ENCODE assay signal across 15 cellular contexts in the genomic region with DNA sequence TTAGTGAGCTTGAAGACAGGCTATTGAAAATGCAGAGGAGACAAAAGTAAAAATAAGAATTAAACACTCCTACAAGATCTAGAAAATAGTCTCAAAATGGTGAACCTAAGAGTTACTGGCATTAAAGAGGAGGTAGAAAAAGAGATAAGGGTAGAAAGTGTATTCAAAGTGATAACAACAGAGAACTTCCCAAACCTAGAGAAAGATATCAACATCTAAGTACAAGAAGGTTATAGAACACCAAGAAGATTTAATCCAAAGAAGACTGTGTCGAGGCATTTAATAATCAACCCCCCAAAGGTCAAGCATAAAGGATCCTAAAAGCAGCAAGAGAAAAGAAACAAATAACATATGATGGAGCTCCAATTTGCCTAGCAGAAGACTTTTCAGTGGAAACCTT. TPM values are rescaled to one million over a fixed set of nuclear protein-coding genes. Genes with fewer than 3 reads are reported as not detected.
DNase-seq lines count a peak whose midpoint lies in the region; ATAC-seq, FAIRE-seq and TF ChIP-seq lines count a peak whose summit lies in the region.
"Had no signal": no experiment of that assay in that cellular context is flagged by ENCODE, and none has a peak within 500 bp of the region (broad histone marks: within the 10 kb centered on the region; RNA-seq: fewer than 3 reads in every experiment).

No MANE protein-coding gene starts in this region.

- H3K27me3 ChIP-seq in GM12878 (replicated peaks in 1 of 2; ENCODE audit: control insufficient read depth in 2 of 2, insufficient read depth in 2 of 2, low read length in 1 of 2) (no peaks in the 10 kb centered on the region), endodermal cell (ENCODE audit: control insufficient read depth, insufficient read depth, low read length, poor library complexity, severe bottlenecking) (no peaks in the 10 kb centered on the region)
- H3K27me3 ChIP-seq: BLaER1 treated with 17β-estradiol and CSF1 and Interleukin-3, amounts not matched to agents 10 nM and 100 nM had no signal

- H3K36me3 ChIP-seq in GM12878 (ENCODE audit: control insufficient read depth in 2 of 2, insufficient read depth in 2 of 2, low read length in 1 of 2), result peaks cover 12 to 13% of the 10 kb centered on the region in 2 experiments
- peaks cover 83% of the 10 kb centered on the region for H3K36me3 ChIP-seq in endodermal cell (ENCODE audit: control insufficient read depth, insufficient read depth, low read length)
- H3K36me3 ChIP-seq in OCI-LY7 (ENCODE audit: insufficient read depth, low read length), result peaks cover 96% of the 10 kb centered on the region

- no peaks in the 10 kb centered on the region for H3K27me3 Mint-ChIP-seq in natural killer cell (ENCODE audit: low read depth in 2 of 2)
- H3K27me3 Mint-ChIP-seq in natural killer cell treated with Interleukin-12 subunit alpha and Interleukin-12 subunit beta and Interleukin-15 and Interleukin-18, amount 100 ng/mL, for 72 hours, result no peaks in the 10 kb centered on the region
- no peaks in the 10 kb centered on the region for H3K27me3 Mint-ChIP-seq in endodermal cell (ENCODE audit: insufficient read depth)
- H3K27me3 Mint-ChIP-seq: CD4-positive, CD25-positive, alpha-beta regulatory T cell had no signal

- no peak overlapping the region for H2AFZ ChIP-seq in GM12878 (ENCODE audit: control insufficient read depth, low read depth, low read length)
- no peak overlapping the region for H2AFZ ChIP-seq in OCI-LY7 (ENCODE audit: low read length)

- H3K27ac ChIP-seq in GM12878 (ENCODE audit: control insufficient read depth, insufficient read depth), result no peak overlapping the region
- H3K27ac ChIP-seq in endodermal cell (ENCODE audit: low read depth, low read length), result no peak overlapping the region
- no peak overlapping the region for H3K27ac ChIP-seq in OCI-LY7 (ENCODE audit: low read depth, low read length, poor library complexity, severe bottlenecking)
- H3K27ac ChIP-seq: BLaER1 treated with 17β-estradiol and CSF1 and Interleukin-3, amounts not matched to agents 10 nM and 100 nM had no signal

- H3K9ac ChIP-seq in GM12878 (ENCODE audit: control insufficient read depth, insufficient read depth, low read length) (no peak overlapping the region), endodermal cell (ENCODE audit: extremely low read depth, low read length, poor library complexity, severe bottlenecking) (no peak overlapping the region)
- H3K9ac ChIP-seq: BLaER1 treated with 17β-estradiol and CSF1 and Interleukin-3, amounts not matched to agents 10 nM and 100 nM had no signal

- 100% methylated on average over 1 of the region's 1 CpG for WGBS in GM12878 (ENCODE audit: insufficient coverage, insufficient replicate concordance, low lambda C conversion rate, missing lambda C conversion rate)
- WGBS in endodermal cell (ENCODE audit: insufficient coverage in 1 of 2, insufficient read length in 1 of 2), 2 experiments, result 94% methylated on average over 1 of the region's 1 CpG; no CpG with 5 or more reads in 1 of the 2 experiments

- H3K4me3 ChIP-seq in GM12878 (no peak overlapping the region), endodermal cell (ENCODE audit: low read length) (peak overlapping the region; percentile 5), OCI-LY7 (ENCODE audit: low read depth, low read length, poor library complexity, severe bottlenecking) (no peak overlapping the region)
- H3K4me3 ChIP-seq: BLaER1 treated with 17β-estradiol and CSF1 and Interleukin-3, amounts not matched to agents 10 nM and 100 nM had no signal

- no peaks in the 10 kb centered on the region for H3K36me3 Mint-ChIP-seq in natural killer cell
- H3K36me3 Mint-ChIP-seq in natural killer cell treated with Interleukin-12 subunit alpha and Interleukin-12 subunit beta and Interleukin-15 and Interleukin-18, amount 100 ng/mL, for 72 hours, result peaks cover 45% of the 10 kb centered on the region
- H3K36me3 Mint-ChIP-seq in endodermal cell (ENCODE audit: low read depth), result peaks cover 77% of the 10 kb centered on the region

- no peak for TF ChIP-seq CTCF in natural killer cell (IDR thresholded peaks at IDR 0.05)
- no peak for TF ChIP-seq CTCF in GM12878 (IDR thresholded peaks at IDR 0.05 in 2 of 3, conservative IDR thresholded peaks at IDR 0.05 in 1 of 3; ENCODE audit: control insufficient read depth in 2 of 3, extremely low read depth in 1 of 3, insufficient read depth in 1 of 3, low read depth in 3 of 3, low read length in 3 of 3)
- TF ChIP-seq CTCF in endodermal cell (conservative IDR thresholded peaks at IDR 0.05), result no peak
- no peak for TF ChIP-seq CTCF in OCI-LY7 (conservative IDR thresholded peaks at IDR 0.05; ENCODE audit: low read length)

- TF ChIP-seq RAD21 in GM12878 (IDR thresholded peaks at IDR 0.05; ENCODE audit: insufficient read depth, low read depth, low read length), result no peak

- ATAC-seq in natural killer cell (no peak), GM12878 (no peak)
- ATAC-seq in natural killer cell treated with Interleukin-12 subunit alpha and Interleukin-12 subunit beta and Interleukin-15 and Interleukin-18, amount 100 ng/mL, for 72 hours, result no peak
- ATAC-seq: HCT116 had no signal

- TF ChIP-seq EP300 in GM12878 (IDR thresholded peaks at IDR 0.05; ENCODE audit: borderline replicate concordance in 1 of 2, control insufficient read depth in 1 of 2, low read depth in 2 of 2, low read length in 2 of 2), result no peak

- no TSS peak for BruUV-seq in GM12878 (replicated peaks; lab: Mats Ljungman, UMichigan)
- BruUV-seq in OCI-LY7 (replicated peaks; lab: Mats Ljungman, UMichigan), result no TSS peak

- in situ Hi-C loops in GM12878 (cut with MboI), result no loop called here

- H3K4me2 ChIP-seq in GM12878 (ENCODE audit: control insufficient read depth, insufficient read depth) (no peak overlapping the region), OCI-LY7 (ENCODE audit: low read length) (no peak overlapping the region)
- H3K4me2 ChIP-seq: BLaER1 treated with 17β-estradiol and CSF1 and Interleukin-3, amounts not matched to agents 10 nM and 100 nM had no signal

- intact Hi-C loops in natural killer cell (cut with micrococcal nuclease) (no loop called here), GM12878 (cut with micrococcal nuclease; ENCODE audit: unreplicated experiment) (no loop called here), OCI-LY7 (cut with micrococcal nuclease; ENCODE audit: unreplicated experiment) (no loop called here)

- FAIRE-seq in GM12878 (lab: Jason Lieb, UNC), result peak; percentile 7
- FAIRE-seq: G401.6, GM12892 had no signal

- peaks cover 3% of the 10 kb centered on the region; the same call in 1 of the 2 replicates for H4K20me1 ChIP-seq in GM12878 (ENCODE audit: control insufficient read depth, insufficient read depth)
- H4K20me1 ChIP-seq in OCI-LY7 (ENCODE audit: insufficient read depth, low read length), result peaks cover 8% of the 10 kb centered on the region; the same call in 1 of the 2 replicates

- H3K4me1 ChIP-seq in GM12878 (ENCODE audit: control insufficient read depth, insufficient read depth, low read length) (no peaks in the 10 kb centered on the region), endodermal cell (ENCODE audit: control insufficient read depth, insufficient read depth, low read length) (peaks cover 5% of the 10 kb centered on the region), OCI-LY7 (ENCODE audit: insufficient read depth, low read length, poor library complexity, severe bottlenecking) (no peaks in the 10 kb centered on the region)
- H3K4me1 ChIP-seq: BLaER1 treated with 17β-estradiol and CSF1 and Interleukin-3, amounts not matched to agents 10 nM and 100 nM had no signal

- H3K79me2 ChIP-seq in GM12878 (ENCODE audit: control insufficient read depth, insufficient read depth, low read length) (peaks cover 28% of the 10 kb centered on the region), OCI-LY7 (ENCODE audit: insufficient read depth, low read depth, low read length) (peaks cover 70% of the 10 kb centered on the region)

- H3K9me3 Mint-ChIP-seq in natural killer cell (no peaks in the 10 kb centered on the region), endodermal cell (peaks cover 18% of the 10 kb centered on the region)
- H3K9me3 Mint-ChIP-seq in natural killer cell treated with Interleukin-12 subunit alpha and Interleukin-12 subunit beta and Interleukin-15 and Interleukin-18, amount 100 ng/mL, for 72 hours, result no peaks in the 10 kb centered on the region
- H3K9me3 Mint-ChIP-seq: CD4-positive, CD25-positive, alpha-beta regulatory T cell had no signal

- SMC1A ChIA-PET in GM12878 (lab: Charles Lee; ENCODE audit: uncharacterized antibody, unreplicated experiment), result interaction anchor here (0.7 to 1.2 kb wide), 2 partner anchors 8 to 16 kb away, joined by 3 to 4 read pairs; no protein-coding TSS in a partner anchor

- H3K4me1 Mint-ChIP-seq in natural killer cell, result peaks cover 79 to 87% of the 10 kb centered on the region in 2 donors
- H3K4me1 Mint-ChIP-seq in natural killer cell treated with Interleukin-12 subunit alpha and Interleukin-12 subunit beta and Interleukin-15 and Interleukin-18, amount 100 ng/mL, for 72 hours (ENCODE audit: low read depth in 2 of 2), result peaks cover 58 to 63% of the 10 kb centered on the region in 2 donors
- peaks cover 41% of the 10 kb centered on the region for H3K4me1 Mint-ChIP-seq in endodermal cell

- DNase-seq in natural killer cell (no peak), GM12878 (ENCODE audit: low read depth, low spot score) (no peak), endodermal cell (no peak), NCI-H1417 treated with DMSO at 0.1 percent for 48 hours (lab: John Stamatoyannopoulos, UW) (no peak), OCI-LY7 (ENCODE audit: low spot score) (no peak)
- DNase-seq in natural killer cell treated with Interleukin-12 subunit alpha and Interleukin-12 subunit beta and Interleukin-15 and Interleukin-18, amount 100 ng/mL, for 72 hours (ENCODE audit: low spot score), result no peak
- DNase-seq in stimulated activated CD4-positive, alpha-beta T cell treated with anti-CD3 and anti-CD28 coated beads, Interleukin-4, amount 100 ng/mL, for 4 hours, result no peak
- DNase-seq: ACHN; CD4-positive, CD25-positive, alpha-beta regulatory T cell; DMS79; EL had no signal

- POLR2A ChIA-PET in GM12878 (lab: Charles Lee), result no interaction called here
- POLR2A ChIA-PET in OCI-LY7 (lab: Charles Lee), result interaction anchor here (0.8 to 2.7 kb wide), 3 partner anchors 10 to 26 kb away, joined by 3 to 7 read pairs (median 3); no protein-coding TSS in a partner anchor

- peak overlapping the region; percentile 15 to 55 for H3K27ac Mint-ChIP-seq in natural killer cell
- no peak overlapping the region for H3K27ac Mint-ChIP-seq in natural killer cell treated with Interleukin-12 subunit alpha and Interleukin-12 subunit beta and Interleukin-15 and Interleukin-18, amount 100 ng/mL, for 72 hours
- H3K27ac Mint-ChIP-seq in endodermal cell, result no peak overlapping the region

- H3K9me3 ChIP-seq in GM12878 (replicated peaks; ENCODE audit: control insufficient read depth, insufficient read depth, low read length) (no peaks in the 10 kb centered on the region), endodermal cell (ENCODE audit: control insufficient read depth, low read length) (peaks cover 25% of the 10 kb centered on the region), OCI-LY7 (ENCODE audit: low read length) (peaks cover 4% of the 10 kb centered on the region; the same call in 1 of the 2 replicates)

- CTCF ChIA-PET in GM12878 (lab: Yijun Ruan, JAX) (interaction anchor here (0.9 to 2.0 kb wide), 5 partner anchors 9 to 171 kb away, joined by 3 to 7 read pairs (median 4); no protein-coding TSS in a partner anchor), OCI-LY7 (lab: Charles Lee; ENCODE audit: unreplicated experiment) (no interaction called here)

- no peaks in the 10 kb centered on the region for H3K9me2 ChIP-seq in OCI-LY7 (ENCODE audit: insufficient read depth, low read length)

- no peak for TF ChIP-seq POLR2A in GM12878 (IDR thresholded peaks at IDR 0.05; ENCODE audit: low read depth, low read length)

- RAD21 ChIA-PET in GM12878 (lab: Charles Lee; ENCODE audit: unreplicated experiment), result no interaction called here

- H3K4me3 Mint-ChIP-seq in natural killer cell, result no peak overlapping the region
- H3K4me3 Mint-ChIP-seq in natural killer cell treated with Interleukin-12 subunit alpha and Interleukin-12 subunit beta and Interleukin-15 and Interleukin-18, amount 100 ng/mL, for 72 hours, result no peak overlapping the region
- no peak overlapping the region for H3K4me3 Mint-ChIP-seq in endodermal cell
- H3K4me3 Mint-ChIP-seq: CD4-positive, CD25-positive, alpha-beta regulatory T cell had no signal

RNA-seq across cellular contexts. Expression of a gene that starts 23.3 kb away (rescaled TPM):
- 10 to 100 TPM; 50.6 to 58.3 (median 50.8) TPM for total RNA-seq in natural killer cell
- total RNA-seq in natural killer cell treated with Interleukin-12 subunit alpha and Interleukin-12 subunit beta and Interleukin-15 and Interleukin-18, amount 100 ng/mL, for 72 hours, result 10 to 100 TPM; 69.7 to 88.7 TPM
- total RNA-seq in GM12878 (2013; cell fraction: nucleolus; rRNA removed), result 60.2 and 66.5 TPM in 2 replicates
- total RNA-seq in GM12878 (2014; rRNA removed), result 88.1 and 89.3 TPM in 2 replicates
- 122 and 127 TPM in 2 replicates for total RNA-seq in GM12878 (2014; rRNA removed; fragmentation: Illumina TruSeq; extraction: Trizol)
- 55.8 and 64.1 TPM in 2 replicates for total RNA-seq in GM12878 (2021)
- polyA plus RNA-seq in GM12878 (2011; ENCODE audit: low read depth), result 38.8 TPM
- 100 and 170 TPM in 2 replicates for polyA plus RNA-seq in GM12878 (2011; rRNA removed)
- 29.5 and 43.4 TPM in 2 replicates for polyA plus RNA-seq in GM12878 (2011; cell fraction: cytosol; rRNA removed)
- 28.5 and 28.7 TPM in 2 replicates for polyA plus RNA-seq in GM12878 (2011; cell fraction: nucleus; rRNA removed)
- polyA plus RNA-seq in GM12878 (2012), result 63.4 and 63.7 TPM in 2 replicates
- 141 and 181 TPM in 2 replicates for polyA plus RNA-seq in GM12878 (2014; fragmentation: Illumina TruSeq; extraction: Trizol)
- polyA plus RNA-seq in GM12878 (2014; fragmentation: Nextera tagmentation; extraction: Ambion mirVana), result 100 to 1,000 TPM; 199 to 247 TPM
- 96.3 and 102 TPM in 2 replicates for polyA plus RNA-seq in GM12878 (2014; rRNA removed)
- 100 to 1,000 TPM; 123 to 128 TPM for polyA plus RNA-seq in GM12878 (2016; fragmentation: Nextera tagmentation; extraction: Ambion mirVana)
- polyA minus RNA-seq in GM12878 (2011; rRNA and poly(A)+ RNA removed), result 29.8 and 46.3 TPM in 2 replicates
- polyA minus RNA-seq in GM12878 (2011; cell fraction: cytosol; rRNA and poly(A)+ RNA removed), result 17.0 and 22.2 TPM in 2 replicates
- 28.8 and 41.1 TPM in 2 replicates for polyA minus RNA-seq in GM12878 (2011; cell fraction: nucleus; rRNA and poly(A)+ RNA removed)
- 10 to 100 TPM; 75.2 to 84.8 TPM for total RNA-seq in endodermal cell
- 55.0 TPM for polyA plus RNA-seq in endodermal cell (2013, experiment 1 of 2)
- polyA plus RNA-seq in endodermal cell (2013, experiment 2 of 2), result 58.4 TPM
- total RNA-seq in OCI-LY7 (2014; rRNA removed; shearing (Covaris generic)), result 76.3 and 106 TPM in 2 replicates
- 77.9 and 84.4 TPM in 2 replicates for total RNA-seq in OCI-LY7 (2022)

RNA-seq across cellular contexts. Expression of a gene that starts 24.1 kb away (rescaled TPM):
- total RNA-seq in natural killer cell, result 1 to 10 TPM; 5.6 to 9.3 (median 8.5) TPM
- total RNA-seq in natural killer cell treated with Interleukin-12 subunit alpha and Interleukin-12 subunit beta and Interleukin-15 and Interleukin-18, amount 100 ng/mL, for 72 hours, result 1 to 10 TPM; 2.9 to 4.1 TPM
- 3.5 and 4.6 TPM in 2 replicates for total RNA-seq in GM12878 (2013; cell fraction: nucleolus; rRNA removed)
- total RNA-seq in GM12878 (2014; rRNA removed), result 1.5 and 2.2 TPM in 2 replicates
- 3.0 TPM in 2 replicates for total RNA-seq in GM12878 (2014; rRNA removed; fragmentation: Illumina TruSeq; extraction: Trizol)
- 1.2 and 1.7 TPM in 2 replicates for total RNA-seq in GM12878 (2021)
- 3.2 TPM for polyA plus RNA-seq in GM12878 (2011; ENCODE audit: low read depth)
- polyA plus RNA-seq in GM12878 (2011; rRNA removed), result 4.3 and 6.2 TPM in 2 replicates
- 0.94 and 1.3 TPM in 2 replicates for polyA plus RNA-seq in GM12878 (2011; cell fraction: cytosol; rRNA removed)
- 0.57 and 1.1 TPM in 2 replicates for polyA plus RNA-seq in GM12878 (2011; cell fraction: nucleus; rRNA removed)
- polyA plus RNA-seq in GM12878 (2012), result 3.6 and 5.0 TPM in 2 replicates
- polyA plus RNA-seq in GM12878 (2014; fragmentation: Illumina TruSeq; extraction: Trizol), result 1.6 and 5.5 TPM in 2 replicates
- polyA plus RNA-seq in GM12878 (2014; fragmentation: Nextera tagmentation; extraction: Ambion mirVana), result 1 to 10 TPM; 6.8 to 7.6 TPM
- polyA plus RNA-seq in GM12878 (2014; rRNA removed), result 1.3 and 1.6 TPM in 2 replicates
- 1 to 10 TPM; 5.2 to 5.7 TPM for polyA plus RNA-seq in GM12878 (2016; fragmentation: Nextera tagmentation; extraction: Ambion mirVana)
- polyA minus RNA-seq in GM12878 (2011; rRNA and poly(A)+ RNA removed), result 1.5 and 1.6 TPM in 2 replicates
- polyA minus RNA-seq in GM12878 (2011; cell fraction: cytosol; rRNA and poly(A)+ RNA removed), result 0.67 and 0.83 TPM in 2 replicates
- polyA minus RNA-seq in GM12878 (2011; cell fraction: nucleus; rRNA and poly(A)+ RNA removed), result 1.9 and 3.1 TPM in 2 replicates
- 10 to 100 TPM; 16.1 to 21.2 TPM for total RNA-seq in endodermal cell
- 4.3 TPM for polyA plus RNA-seq in endodermal cell (2013, experiment 1 of 2)
- 6.0 TPM for polyA plus RNA-seq in endodermal cell (2013, experiment 2 of 2)
- 9.0 and 16.0 TPM in 2 replicates for total RNA-seq in OCI-LY7 (2014; rRNA removed; shearing (Covaris generic))
- total RNA-seq in OCI-LY7 (2022), result 12.9 TPM in 2 replicates

RNA-seq across cellular contexts. Expression of a gene that starts 57.7 kb away (rescaled TPM):
- total RNA-seq in natural killer cell (1 to 10 TPM; 1.4 to 1.9 (median 1.5) TPM), GM12878 (2014; rRNA removed) (not detected in 2 replicates), GM12878 (2014; rRNA removed; fragmentation: Illumina TruSeq; extraction: Trizol) (not detected in 2 replicates), GM12878 (2021) (0.15 TPM in 1 of 2 replicates, not detected in the other), endodermal cell (1 to 10 TPM in 1 of 2 donors, under 1 TPM in 1; 0.93 to 1.6 TPM), OCI-LY7 (2022) (not detected in 2 replicates)
- total RNA-seq in natural killer cell treated with Interleukin-12 subunit alpha and Interleukin-12 subunit beta and Interleukin-15 and Interleukin-18, amount 100 ng/mL, for 72 hours, result under 1 TPM in 1 of 2 donors, not detected in 1; 0.59 TPM
- total RNA-seq in GM12878 (2013; cell fraction: nucleolus; rRNA removed), result 0.33 and 0.98 TPM in 2 replicates
- not detected for polyA plus RNA-seq in GM12878 (2011; ENCODE audit: low read depth)
- polyA plus RNA-seq in GM12878 (2011; rRNA removed) (not detected in 2 replicates), GM12878 (2014; fragmentation: Illumina TruSeq; extraction: Trizol) (not detected in 2 replicates), GM12878 (2014; fragmentation: Nextera tagmentation; extraction: Ambion mirVana) (under 1 TPM in 1 of 2 experiments, not detected in 1; 0.05 TPM), GM12878 (2014; rRNA removed) (not detected in 2 replicates), GM12878 (2016; fragmentation: Nextera tagmentation; extraction: Ambion mirVana) (not detected)
- not detected in 2 replicates for polyA plus RNA-seq in GM12878 (2011; cell fraction: cytosol; rRNA removed)
- 0.10 TPM in 1 of 2 replicates, not detected in the other for polyA plus RNA-seq in GM12878 (2011; cell fraction: nucleus; rRNA removed)
- not detected in 2 replicates for polyA plus RNA-seq in GM12878 (2012)
- 0.26 TPM in 1 of 2 replicates, not detected in the other for polyA minus RNA-seq in GM12878 (2011; rRNA and poly(A)+ RNA removed)
- not detected in 2 replicates for polyA minus RNA-seq in GM12878 (2011; cell fraction: cytosol; rRNA and poly(A)+ RNA removed)
- polyA minus RNA-seq in GM12878 (2011; cell fraction: nucleus; rRNA and poly(A)+ RNA removed), result not detected in 2 replicates
- polyA plus RNA-seq in endodermal cell (2013, experiment 1 of 2), result 1.4 TPM
- 2.0 TPM for polyA plus RNA-seq in endodermal cell (2013, experiment 2 of 2)
- total RNA-seq in OCI-LY7 (2014; rRNA removed; shearing (Covaris generic)), result 0.36 TPM in 1 of 2 replicates, not detected in the other
- polyA plus RNA-seq: CD4-positive, CD25-positive, alpha-beta regulatory T cell had no signal

Comparison
In these comparisons a context has a peak if more than half of its experiments do, and no peak if none do; other contexts are left out.
1. H3K27ac Mint-ChIP-seq: peak in natural killer cell (2 of 2); none in natural killer cell treated with Interleukin-12 subunit alpha and Interleukin-12 subunit beta and Interleukin-15 and Interleukin-18, amount 100 ng/mL, for 72 hours (0 of 2) and endodermal cell (single experiment).